ENCODE assay signal across 22 cellular contexts in the genomic region with DNA sequence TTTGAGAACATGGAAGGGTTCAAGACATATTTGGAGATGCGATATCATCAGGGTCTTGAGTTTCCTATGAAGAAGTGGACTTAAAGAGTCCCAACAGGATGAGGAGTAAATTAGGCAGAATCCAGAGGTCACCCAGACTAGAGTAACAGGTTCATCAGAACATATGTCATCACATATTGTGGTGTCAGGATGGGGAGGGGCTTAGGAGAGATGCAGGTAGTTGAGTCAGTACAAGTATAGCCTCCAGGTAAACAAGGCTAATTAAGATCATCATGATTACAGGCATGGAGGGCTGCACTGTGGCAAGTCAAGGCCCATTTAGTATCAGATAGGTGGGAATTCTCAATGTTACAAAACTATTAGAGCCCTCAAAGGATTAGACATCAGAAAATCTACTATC.
"Had no signal": no experiment of that assay in that cellular context is flagged by ENCODE, and none has a peak within 500 bp of the region (broad histone marks: within the 10 kb centered on the region; RNA-seq: fewer than 3 reads in every experiment).

No MANE protein-coding gene starts in this region.

- H3K36me3 ChIP-seq: colonic mucosa, gastrocnemius medialis, left lung, prostate gland, sigmoid colon, stomach, thyroid gland had no signal

- DNase-seq: colonic mucosa; effector CD8-positive, alpha-beta T cell; endodermal cell; erythroblast; gastrocnemius medialis; head of caudate nucleus; kidney; left lung; naive thymus-derived CD8-positive, alpha-beta T cell; nephron progenitor cell; nucleus accumbens; right cardiac atrium; sigmoid colon; stimulated activated CD4-positive, alpha-beta T cell treated with anti-CD3 and anti-CD28 coated beads, Interleukin-2, amount 100 ng/mL, for 24 hours; stimulated activated CD4-positive, alpha-beta T cell treated with anti-CD3 and anti-CD28 coated beads, Interleukin-4, amount 100 ng/mL, for 24 hours; stimulated activated naive CD4-positive, alpha-beta T cell treated with Interleukin-2 at 50 U/mL for 16 hours; stomach; thyroid gland had no signal

- H3K4me1 Mint-ChIP-seq: endodermal cell; naive thymus-derived CD8-positive, alpha-beta T cell; nephron progenitor cell; stimulated activated effector memory CD8-positive, alpha-beta T cell treated with anti-CD3 and anti-CD28 coated beads, Interleukin-12 subunit alpha, Interleukin-12 subunit beta, amount 100 ng/mL, for 72 hours had no signal

- H3K4me3 Mint-ChIP-seq: dendritic cell treated with granulocyte-macrophage colony-stimulating factor and Interleukin-4, amounts not matched to agents 40 ng/mL and 50 ng/mL, for 4 days; endodermal cell; naive thymus-derived CD8-positive, alpha-beta T cell; nephron progenitor cell; stimulated activated effector memory CD8-positive, alpha-beta T cell treated with anti-CD3 and anti-CD28 coated beads, Interleukin-12 subunit alpha, Interleukin-12 subunit beta, amount 100 ng/mL, for 72 hours; type B pancreatic cell had no signal

- H3K9me3 Mint-ChIP-seq: dendritic cell treated with granulocyte-macrophage colony-stimulating factor and Interleukin-4, amounts not matched to agents 40 ng/mL and 50 ng/mL, for 4 days; endodermal cell; naive thymus-derived CD8-positive, alpha-beta T cell; nephron progenitor cell; stimulated activated effector memory CD8-positive, alpha-beta T cell treated with anti-CD3 and anti-CD28 coated beads, Interleukin-12 subunit alpha, Interleukin-12 subunit beta, amount 100 ng/mL, for 72 hours; type B pancreatic cell had no signal

- H3K4me1 ChIP-seq: colonic mucosa, gastrocnemius medialis, left lung, prostate gland, sigmoid colon, stomach, thyroid gland had no signal

- H3K27ac ChIP-seq: colonic mucosa, gastrocnemius medialis, left lung, prostate gland, sigmoid colon, stomach, thyroid gland had no signal

- H3K4me3 ChIP-seq: colonic mucosa, gastrocnemius medialis, left lung, prostate gland, sigmoid colon, stomach, thyroid gland had no signal

- H3K9me3 ChIP-seq: colonic mucosa, gastrocnemius medialis, left lung, prostate gland, sigmoid colon, stomach, thyroid gland had no signal

- H3K27ac Mint-ChIP-seq: dendritic cell treated with granulocyte-macrophage colony-stimulating factor and Interleukin-4, amounts not matched to agents 40 ng/mL and 50 ng/mL, for 4 days; endodermal cell; naive thymus-derived CD8-positive, alpha-beta T cell; nephron progenitor cell; stimulated activated effector memory CD8-positive, alpha-beta T cell treated with anti-CD3 and anti-CD28 coated beads, Interleukin-12 subunit alpha, Interleukin-12 subunit beta, amount 100 ng/mL, for 72 hours; type B pancreatic cell had no signal

- ATAC-seq: gastrocnemius medialis; left lung; naive thymus-derived CD8-positive, alpha-beta T cell had no signal

- H3K27me3 Mint-ChIP-seq: type B pancreatic cell had no signal

- H3K36me3 Mint-ChIP-seq: naive thymus-derived CD8-positive, alpha-beta T cell; stimulated activated effector memory CD8-positive, alpha-beta T cell treated with anti-CD3 and anti-CD28 coated beads, Interleukin-12 subunit alpha, Interleukin-12 subunit beta, amount 100 ng/mL, for 72 hours; type B pancreatic cell had no signal

- H3K27me3 ChIP-seq: colonic mucosa, gastrocnemius medialis, left lung, sigmoid colon, stomach, thyroid gland had no signal
